9 cellular contexts compared by ENCODE assay signal in the genomic region with DNA sequence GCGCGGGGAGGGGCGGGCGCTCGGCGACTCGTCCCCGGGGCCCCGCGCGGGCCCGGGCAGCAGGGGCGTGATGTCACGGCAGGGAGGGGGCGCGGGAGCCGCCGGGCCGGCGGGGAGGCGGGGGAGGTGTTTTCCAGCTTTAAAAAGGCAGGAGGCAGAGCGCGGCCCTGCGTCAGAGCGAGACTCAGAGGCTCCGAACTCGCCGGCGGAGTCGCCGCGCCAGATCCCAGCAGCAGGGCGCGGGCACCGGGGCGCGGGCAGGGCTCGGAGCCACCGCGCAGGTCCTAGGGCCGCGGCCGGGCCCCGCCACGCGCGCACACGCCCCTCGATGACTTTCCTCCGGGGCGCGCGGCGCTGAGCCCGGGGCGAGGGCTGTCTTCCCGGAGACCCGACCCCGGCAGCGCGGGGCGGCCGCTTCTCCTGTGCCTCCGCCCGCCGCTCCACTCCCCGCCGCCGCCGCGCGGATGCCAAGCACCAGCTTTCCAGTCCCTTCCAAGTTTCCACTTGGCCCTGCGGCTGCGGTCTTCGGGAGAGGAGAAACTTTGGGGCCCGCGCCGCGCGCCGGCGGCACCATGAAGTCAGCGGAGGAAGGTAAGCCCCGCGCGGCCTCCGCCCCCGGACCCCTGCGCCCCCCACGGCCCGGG. TPM values are rescaled to one million over a fixed set of nuclear protein-coding genes. Genes with fewer than 3 reads are reported as not detected.
DNase-seq lines count a peak whose midpoint lies in the region; ATAC-seq and TF ChIP-seq lines count a peak whose summit lies in the region.
"Had no signal": no experiment of that assay in that cellular context is flagged by ENCODE, and none has a peak within 500 bp of the region (broad histone marks: within the 10 kb centered on the region; RNA-seq: fewer than 3 reads in every experiment).

Gene NFATC1 (plus strand): TSS at position 170 of the 644 bp plus-strand sequence. CDS start 295 bp downstream, at position 465.

- no peak within 1 kb of the TSS for H3K27ac ChIP-seq in iPS-18a (ENCODE audit: low read length)
- H3K27ac ChIP-seq: VCaP had no signal

- peak within 1 kb of the TSS; percentile 94 for H3K27ac Mint-ChIP-seq in T-helper 17 cell

- H3K4me1 Mint-ChIP-seq in T-helper 17 cell: peaks cover 26% of the 10 kb centered on the region

- ATAC-seq in T-helper 17 cell (peak; percentile 60), HG03565 (IDR thresholded peaks at IDR 0.05; ENCODE audit: unreplicated experiment) (no peak), HG03354 (IDR thresholded peaks at IDR 0.05; ENCODE audit: poor library complexity, severe bottlenecking, unreplicated experiment) (no peak)

- DNase-seq in DMS 273 treated with DMSO at 0.1 percent for 48 hours (lab: John Stamatoyannopoulos, UW) (peak; percentile 14), HUDEP-2 (lab: John Stamatoyannopoulos, UW; ENCODE audit: unreplicated experiment in 76 of 76) (peak in 68 of 76 experiments; percentile 10 to 83 (median 62)), T-helper 17 cell (peak; percentile 69 to 75 (median 72)), astrocyte of the spinal cord (ENCODE audit: low read depth, low spot score) (peak; percentile 65)
- DNase-seq in stimulated activated CD4-positive, alpha-beta T cell treated with anti-CD3 and anti-CD28 coated beads, Interleukin-12 subunit alpha, Interleukin-12 subunit beta, amount 100 ng/mL, for 24 hours (ENCODE audit: low read depth in 2 of 2): peak; percentile 77 to 82

- H3K4me3 Mint-ChIP-seq in T-helper 17 cell: peak within 1 kb of the TSS; percentile 95

- in situ Hi-C loops in astrocyte of the spinal cord (cut with HindIII; ENCODE audit: low sequenced_read_pairs): no loop called here

- H3K4me3 ChIP-seq in astrocyte of the spinal cord (ENCODE audit: low read depth, low read length): peak within 1 kb of the TSS; percentile 31
- peak within 1 kb of the TSS; percentile 47 for H3K4me3 ChIP-seq in iPS-18a (ENCODE audit: low read length)

- H3K36me3 ChIP-seq in iPS-18a (ENCODE audit: control insufficient read depth, low read depth, low read length): no peaks in the 10 kb centered on the region

- H3K9me3 ChIP-seq in T-helper 17 cell (ENCODE audit: control insufficient read depth, low read length, poor library complexity, severe bottlenecking): no peaks in the 10 kb centered on the region
- H3K9me3 ChIP-seq in iPS-18a (ENCODE audit: control insufficient read depth, low read depth, low read length): no peaks in the 10 kb centered on the region

- peaks cover 15% of the 10 kb centered on the region for H3K4me1 ChIP-seq in iPS-18a (ENCODE audit: control insufficient read depth, low read depth, low read length)

- H3K9ac ChIP-seq in iPS-18a (ENCODE audit: low read length): no peak within 1 kb of the TSS

- no peaks in the 10 kb centered on the region for H3K36me3 Mint-ChIP-seq in T-helper 17 cell (ENCODE audit: low read depth)

- TF ChIP-seq CTCF in astrocyte of the spinal cord (IDR thresholded peaks at IDR 0.05; ENCODE audit: low read depth, low read length): no peak

- H3K27me3 Mint-ChIP-seq in T-helper 17 cell: peaks cover 9% of the 10 kb centered on the region

- peaks cover 81% of the 10 kb centered on the region for H3K27me3 ChIP-seq in iPS-18a (ENCODE audit: control insufficient read depth, insufficient read depth, low read length)

RNA-seq across cellular contexts. Expression of gene NFATC1, which starts in this region (rescaled TPM):
- 10 to 100 TPM; 73.4 to 77.8 TPM for total RNA-seq in T-helper 17 cell

Comparison
In these comparisons a context has a peak if more than half of its experiments do, and no peak if none do; other contexts are left out.
1. DNase-seq: peak in every context shown above with its lines; median percentile 80 in stimulated activated CD4-positive, alpha-beta T cell treated with anti-CD3 and anti-CD28 coated beads, Interleukin-12 subunit alpha, Interleukin-12 subunit beta, amount 100 ng/mL, for 24 hours; 72 in T-helper 17 cell; 65 in astrocyte of the spinal cord; 62 in HUDEP-2; 14 in DMS 273 treated with DMSO at 0.1 percent for 48 hours.